ENCODE assay signal across 1 cellular context in the genomic region with DNA sequence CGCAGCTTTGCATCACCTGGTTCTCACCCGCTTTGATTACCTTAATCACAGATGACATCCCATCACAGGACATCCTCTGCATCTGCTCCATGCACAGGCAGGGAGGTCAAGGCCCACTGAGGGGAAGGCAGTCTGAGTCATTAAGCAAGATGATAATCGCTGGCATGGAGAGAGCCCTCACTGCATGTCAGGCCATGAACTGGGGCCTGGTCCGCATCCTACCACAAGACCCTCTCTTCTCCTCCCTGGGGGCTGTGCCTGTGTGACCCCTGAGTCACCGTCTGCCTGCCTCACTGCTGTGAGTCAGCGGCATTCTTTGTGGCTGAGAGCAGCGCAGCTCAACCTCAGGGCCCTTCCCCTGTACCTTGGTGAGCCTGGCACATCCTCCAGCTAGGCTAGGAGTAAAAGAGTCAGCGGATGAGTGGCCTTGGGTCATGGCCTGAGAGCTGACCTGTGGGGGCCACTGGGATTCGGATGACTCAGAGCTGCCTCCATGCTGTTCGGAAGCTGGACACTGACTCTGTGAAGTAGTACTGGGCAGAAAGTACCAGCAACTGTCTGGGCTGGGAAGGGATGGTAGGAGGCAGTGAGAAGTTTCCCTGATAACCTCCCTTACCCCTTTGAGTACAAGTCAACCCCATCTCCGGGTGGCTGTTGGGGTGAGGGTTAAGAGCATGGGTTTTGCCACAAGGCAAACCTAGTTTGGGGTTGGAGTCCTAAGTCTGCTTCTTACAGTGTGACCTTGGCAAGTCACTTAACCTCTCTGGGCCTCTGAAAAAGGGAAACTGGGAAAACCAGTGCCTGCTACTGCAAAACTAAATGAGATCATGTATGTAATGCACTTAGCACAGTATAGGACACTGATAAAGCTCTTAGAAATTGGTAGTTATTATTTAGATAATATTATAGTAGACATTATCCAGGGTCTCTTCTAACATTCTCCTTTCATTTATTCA.
TF ChIP-seq lines count a peak whose summit lies in the region.

No MANE protein-coding gene starts in this region.

TF ChIP-seq in WTC11, 78 proteins besides CTCF, POLR2A, EP300 and RAD21:
- no peak for TF ChIP-seq HMGA2 (CRISPR knock-in tag; IDR thresholded peaks at IDR 0.05)
- no peak for TF ChIP-seq ZNF263 (CRISPR knock-in tag; IDR thresholded peaks at IDR 0.05; ENCODE audit: low read depth)
- TF ChIP-seq GABPB1 (CRISPR knock-in tag; IDR thresholded peaks at IDR 0.05): peak; percentile 45
- TF ChIP-seq E2F4 (CRISPR knock-in tag; IDR thresholded peaks at IDR 0.05; ENCODE audit: borderline replicate concordance, low read depth): no peak
